ENCODE assay signal across 8 cellular contexts in the genomic region with DNA sequence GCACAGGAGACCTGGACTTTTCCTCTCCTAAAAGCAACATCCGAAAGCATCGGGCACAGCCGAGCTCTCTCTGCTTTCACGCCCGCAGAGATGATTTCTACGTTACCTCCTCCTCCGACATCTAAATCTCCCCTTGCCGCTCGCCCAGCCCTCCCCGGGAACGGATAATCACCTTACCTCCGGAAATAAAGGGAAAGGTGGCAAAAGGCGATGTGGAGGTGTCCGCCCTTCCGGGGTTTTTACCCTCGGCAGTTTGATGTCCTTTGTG. TPM values are rescaled to one million over a fixed set of nuclear protein-coding genes. Genes with fewer than 3 reads are reported as not detected.
DNase-seq lines count a peak whose midpoint lies in the region; ATAC-seq and TF ChIP-seq lines count a peak whose summit lies in the region.

No MANE protein-coding gene starts in this region.

- no peak overlapping the region for H3K23ac ChIP-seq in mesenchymal stem cell (ENCODE audit: low read length in 2 of 2)

- no peak overlapping the region for H3K4me3 Mint-ChIP-seq in MCF 10A (ENCODE audit: unreplicated experiment)

- H3K4me1 ChIP-seq in mesenchymal stem cell (ENCODE audit: control insufficient read depth, insufficient read depth, low read depth, low read length), result peaks cover 4% of the 10 kb centered on the region

- peak overlapping the region; percentile 75 for H3K9ac ChIP-seq in mesenchymal stem cell (ENCODE audit: low read length)

- POLR2A ChIA-PET in AG04449 (lab: Yijun Ruan, JAX), result interaction anchor here (0.6 kb wide), 1 partner anchor 90 kb away, joined by 4 read pairs; no protein-coding TSS in a partner anchor
- POLR2A ChIA-PET in MCF 10A (lab: Yijun Ruan, JAX), result interaction anchor here (0.6 to 3.8 kb wide), 61 partner anchors 10 to 662 kb away, joined by 3 to 133 read pairs (median 6); a partner anchor contains a TSS

- DNase-seq in AG04449 (ENCODE audit: low read depth, low spot score) (no peak), H7 (no peak), MCF 10A (ENCODE audit: unreplicated experiment) (no peak), mesenchymal stem cell (no peak), NCI-H2107 (lab: John Stamatoyannopoulos, UW) (no peak), HCEC 1CT (no peak)

- peak overlapping the region; percentile 70 for H2AK5ac ChIP-seq in mesenchymal stem cell (ENCODE audit: low read length, severe bottlenecking)

- H2BK12ac ChIP-seq in mesenchymal stem cell (ENCODE audit: low read length in 2 of 2), result peak overlapping the region; percentile 49 to 95

- peak overlapping the region in 1 of 2 experiments; percentile 96 for H3K14ac ChIP-seq in mesenchymal stem cell (ENCODE audit: low read length in 2 of 2)

- BruUV-seq in MCF 10A (replicated peaks; lab: Mats Ljungman, UMichigan), result TSS peak; percentile 25

- no peaks in the 10 kb centered on the region for H3K9me3 Mint-ChIP-seq in MCF 10A (ENCODE audit: unreplicated experiment)

- H3K79me1 ChIP-seq in mesenchymal stem cell (replicated peaks; ENCODE audit: low read length, poor library complexity, severe bottlenecking), result peaks cover 4% of the 10 kb centered on the region

- H2BK120ac ChIP-seq in mesenchymal stem cell (ENCODE audit: low read depth, low read length), result peak overlapping the region; percentile 21

- intact Hi-C loops in MCF 10A (cut with micrococcal nuclease), result loop anchor here (2.0 to 10.0 kb wide), 6 partner anchors 103 to 667 kb away; a partner anchor contains a TSS

- no peaks in the 10 kb centered on the region for H3K9me3 ChIP-seq in mesenchymal stem cell (ENCODE audit: control insufficient read depth, low read length)

- peaks cover 8% of the 10 kb centered on the region for H3K36me3 Mint-ChIP-seq in MCF 10A (ENCODE audit: insufficient read depth, unreplicated experiment)

- TF ChIP-seq POLR2A in GM18505 (IDR thresholded peaks at IDR 0.05; ENCODE audit: borderline replicate concordance, extremely low read depth, insufficient read depth, insufficient read length), result no peak

- no peak overlapping the region for H3K27ac Mint-ChIP-seq in MCF 10A (ENCODE audit: low read depth, unreplicated experiment)

- H2AFZ ChIP-seq in mesenchymal stem cell (ENCODE audit: low read depth, low read length), result peak overlapping the region; percentile 30

- CTCF ChIA-PET in AG04449 (lab: Yijun Ruan, JAX) (interaction anchor here (0.9 kb wide), 1 partner anchor 8 kb away, joined by 3 read pairs; no protein-coding TSS in a partner anchor), MCF 10A (lab: Yijun Ruan, JAX) (interaction anchor here (0.6 to 1.6 kb wide), 7 partner anchors 12 to 666 kb away, joined by 3 to 6 read pairs (median 3); no protein-coding TSS in a partner anchor)

- H3K27me3 Mint-ChIP-seq in MCF 10A (ENCODE audit: insufficient read depth, unreplicated experiment), result no peaks in the 10 kb centered on the region

- peak overlapping the region; percentile 46 for H2BK5ac ChIP-seq in mesenchymal stem cell (ENCODE audit: low read depth, low read length, poor library complexity, severe bottlenecking)

- TF ChIP-seq CTCF in AG04449 (IDR thresholded peaks at IDR 0.05; ENCODE audit: insufficient read depth, low read length, missing control alignments) (no peak), MCF 10A (IDR thresholded peaks at IDR 0.05; ENCODE audit: unreplicated experiment) (no peak)

- peak overlapping the region; percentile 60 for H2BK15ac ChIP-seq in mesenchymal stem cell (ENCODE audit: low read depth, poor library complexity, severe bottlenecking)

- H3K36me3 ChIP-seq in H7 (replicated peaks; ENCODE audit: control insufficient read depth, insufficient read depth, low read length), result no peaks in the 10 kb centered on the region; the same call in 1 of the 2 replicates
- H3K36me3 ChIP-seq in mesenchymal stem cell (ENCODE audit: control insufficient read depth in 1 of 2, insufficient read depth in 2 of 2, low read depth in 1 of 2, low read length in 2 of 2), result no peaks in the 10 kb centered on the region

- peak overlapping the region; percentile 92 for H4K91ac ChIP-seq in mesenchymal stem cell (ENCODE audit: low read length)

- peak overlapping the region; percentile 45 for H4K8ac ChIP-seq in mesenchymal stem cell (ENCODE audit: low read length)

- no peaks in the 10 kb centered on the region for H3K27me3 ChIP-seq in H7 (ENCODE audit: control insufficient read depth, insufficient read depth, low read length)
- peaks cover 0 to 41% of the 10 kb centered on the region in 2 experiments for H3K27me3 ChIP-seq in mesenchymal stem cell (ENCODE audit: control insufficient read depth in 1 of 2, insufficient read depth in 1 of 2, low read length in 2 of 2)

- peak overlapping the region; percentile 83 for H3K27ac ChIP-seq in mesenchymal stem cell (ENCODE audit: low read length, poor library complexity, severe bottlenecking)

- H3K4me1 Mint-ChIP-seq in MCF 10A (ENCODE audit: insufficient read depth, unreplicated experiment), result peaks cover 6% of the 10 kb centered on the region

- H3K4me3 ChIP-seq in AG04449 (ENCODE audit: low read depth, low read length) (peak overlapping the region; percentile 85), H7 (ENCODE audit: insufficient read depth, low read depth, low read length) (peak overlapping the region; percentile 96), mesenchymal stem cell (ENCODE audit: insufficient read depth in 1 of 2, low read depth in 1 of 2, low read length in 2 of 2) (peak overlapping the region; percentile 78 to 83)

- ATAC-seq in GM21526 (IDR thresholded peaks at IDR 0.05; ENCODE audit: low FRiP score, unreplicated experiment) (no peak), GM18505 (IDR thresholded peaks at IDR 0.05; ENCODE audit: unreplicated experiment) (no peak)

- peak overlapping the region; percentile 79 to 86 for H3K4ac ChIP-seq in mesenchymal stem cell (ENCODE audit: low read depth in 1 of 2, low read length in 2 of 2)

- 0% methylated on average over 11 of the region's 16 CpGs for WGBS in mesenchymal stem cell

- peak overlapping the region; percentile 96 to 98 for H3K18ac ChIP-seq in mesenchymal stem cell (ENCODE audit: low read depth in 1 of 2, low read length in 2 of 2)

- H3K4me2 ChIP-seq in mesenchymal stem cell (ENCODE audit: low read length, poor library complexity, severe bottlenecking), result peak overlapping the region; percentile 92

RNA-seq across cellular contexts. Expression of a gene that starts 0.6 kb away (rescaled TPM):
- 95.8 and 108 TPM in 2 replicates for total RNA-seq in H7 (2014; rRNA removed; shearing (Covaris generic))
- 327 and 339 TPM in 2 replicates for total RNA-seq in MCF 10A (2022)
- polyA plus RNA-seq in mesenchymal stem cell (2013, experiment 1 of 2), result 56.2 TPM
- polyA plus RNA-seq in mesenchymal stem cell (2013, experiment 2 of 2), result 58.3 TPM
